1 cellular context compared by ENCODE assay signal in genomic region chr14:26130690-26131089, GRCh38.
TF ChIP-seq lines count a peak whose summit lies in the region.

No MANE protein-coding gene starts in this region.

TF ChIP-seq in neural cell, 6 proteins besides CTCF, POLR2A, EP300 and RAD21 (continued from another document):
- no peak for TF ChIP-seq MXI1 (conservative IDR thresholded peaks at IDR 0.05; ENCODE audit: poor library complexity, severe bottlenecking)
- no peak for TF ChIP-seq EZH2 (IDR thresholded peaks at IDR 0.05; ENCODE audit: borderline replicate concordance, insufficient read depth, low read length, poor library complexity, severe bottlenecking)
- TF ChIP-seq TAF1 (IDR thresholded peaks at IDR 0.05; ENCODE audit: low read depth), result no peak
- no peak for TF ChIP-seq POLR2AphosphoS5 (IDR thresholded peaks at IDR 0.05)
